Comparison of ENCODE assay signal across 29 cellular contexts in the genomic region with DNA sequence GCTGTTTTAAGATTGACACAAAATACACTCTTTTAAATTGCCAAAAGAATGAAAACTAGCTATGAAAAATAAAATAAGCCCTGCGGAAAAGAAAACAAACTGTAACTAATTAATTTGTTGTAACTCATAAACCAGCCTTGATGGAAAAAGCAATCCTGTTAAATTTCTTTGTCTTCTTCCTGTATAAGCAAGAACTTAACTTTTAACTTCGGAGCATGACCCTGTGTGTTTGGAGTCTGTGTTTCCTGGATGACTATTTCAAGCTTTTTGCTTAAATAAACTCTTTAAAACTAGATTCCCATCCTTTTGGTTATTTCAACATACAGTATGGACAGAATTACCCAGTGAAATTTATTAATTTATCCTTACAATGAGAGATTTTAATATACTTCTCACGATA.
"Had no signal": no experiment of that assay in that cellular context is flagged by ENCODE, and none has a peak within 500 bp of the region (broad histone marks: within the 10 kb centered on the region; RNA-seq: fewer than 3 reads in every experiment).

No MANE protein-coding gene starts in this region.

- H3K9me3 Mint-ChIP-seq: endodermal cell; mesothelial cell of epicardium; naive B cell; natural killer cell treated with Interleukin-12 subunit alpha and Interleukin-12 subunit beta and Interleukin-15 and Interleukin-18, amount 100 ng/mL, for 72 hours; stimulated activated effector memory CD8-positive, alpha-beta T cell treated with anti-CD3 and anti-CD28 coated beads, Interleukin-12 subunit alpha, Interleukin-12 subunit beta, amount 100 ng/mL, for 72 hours had no signal

- DNase-seq: effector CD8-positive, alpha-beta T cell; endodermal cell; erythroblast; esophagus squamous epithelium; foreskin fibroblast; gastrocnemius medialis; head of caudate nucleus; left cardiac atrium; left lung; mesenchymal stem cell; mucosa of descending colon; naive B cell; nucleus accumbens; right cardiac atrium; sigmoid colon; stimulated activated CD4-positive, alpha-beta T cell treated with anti-CD3 and anti-CD28 coated beads, Interleukin-2, amount 100 ng/mL, for 24 hours; stimulated activated CD4-positive, alpha-beta T cell treated with anti-CD3 and anti-CD28 coated beads, Interleukin-4, amount 100 ng/mL, for 24 hours; stimulated activated naive CD4-positive, alpha-beta T cell treated with Interleukin-2 at 50 U/mL for 16 hours; stomach; thyroid gland; trophoblast cell had no signal

- H3K36me3 ChIP-seq: esophagus squamous epithelium, gastrocnemius medialis, left lung, prostate gland, sigmoid colon, stomach, thyroid gland, vagina had no signal

- H3K27me3 Mint-ChIP-seq: natural killer cell treated with Interleukin-12 subunit alpha and Interleukin-12 subunit beta and Interleukin-15 and Interleukin-18, amount 100 ng/mL, for 72 hours had no signal

- FAIRE-seq: colon, endothelial cell of umbilical vein, keratinocyte had no signal

- ATAC-seq: gastrocnemius medialis; left cardiac atrium; left lung; mucosa of descending colon; natural killer cell treated with Interleukin-12 subunit alpha and Interleukin-12 subunit beta and Interleukin-15 and Interleukin-18, amount 100 ng/mL, for 72 hours; right cardiac atrium; stimulated activated effector memory CD8-positive, alpha-beta T cell treated with anti-CD3 and anti-CD28 coated beads, Interleukin-12 subunit alpha, Interleukin-12 subunit beta, amount 100 ng/mL, for 72 hours had no signal

- H3K36me3 Mint-ChIP-seq: mesothelial cell of epicardium; naive B cell; natural killer cell treated with Interleukin-12 subunit alpha and Interleukin-12 subunit beta and Interleukin-15 and Interleukin-18, amount 100 ng/mL, for 72 hours; stimulated activated effector memory CD8-positive, alpha-beta T cell treated with anti-CD3 and anti-CD28 coated beads, Interleukin-12 subunit alpha, Interleukin-12 subunit beta, amount 100 ng/mL, for 72 hours had no signal

- H3K27me3 ChIP-seq: esophagus squamous epithelium, gastrocnemius medialis, left lung, sigmoid colon, stomach, thyroid gland, vagina had no signal

- H3K27ac ChIP-seq: esophagus squamous epithelium, gastrocnemius medialis, left lung, prostate gland, sigmoid colon, stomach, thyroid gland, vagina had no signal

- H3K4me3 ChIP-seq: esophagus squamous epithelium, gastrocnemius medialis, left lung, mucosa of descending colon, prostate gland, sigmoid colon, stomach, thyroid gland, vagina had no signal

- H3K4me1 ChIP-seq: gastrocnemius medialis, left lung, prostate gland, sigmoid colon, thyroid gland, vagina had no signal

- H3K4me3 Mint-ChIP-seq: endodermal cell; mesothelial cell of epicardium; natural killer cell treated with Interleukin-12 subunit alpha and Interleukin-12 subunit beta and Interleukin-15 and Interleukin-18, amount 100 ng/mL, for 72 hours; stimulated activated effector memory CD8-positive, alpha-beta T cell treated with anti-CD3 and anti-CD28 coated beads, Interleukin-12 subunit alpha, Interleukin-12 subunit beta, amount 100 ng/mL, for 72 hours had no signal

- H3K27ac Mint-ChIP-seq: endodermal cell; mesothelial cell of epicardium; natural killer cell treated with Interleukin-12 subunit alpha and Interleukin-12 subunit beta and Interleukin-15 and Interleukin-18, amount 100 ng/mL, for 72 hours; stimulated activated effector memory CD8-positive, alpha-beta T cell treated with anti-CD3 and anti-CD28 coated beads, Interleukin-12 subunit alpha, Interleukin-12 subunit beta, amount 100 ng/mL, for 72 hours had no signal

- H3K9me3 ChIP-seq: esophagus squamous epithelium, gastrocnemius medialis, left lung, mucosa of descending colon, prostate gland, sigmoid colon, stomach, thyroid gland, vagina had no signal
